Comparison of ENCODE assay signal across 8 cellular contexts in genomic region chr10:47383254-47384147, GRCh38.
A peak's percentile ranks its signal among the peaks of the same experiment; 100 is the strongest.
DNase-seq lines count a peak whose midpoint lies in the region; ATAC-seq and TF ChIP-seq lines count a peak whose summit lies in the region.

No MANE protein-coding gene starts in this region.

- H3K27me3 ChIP-seq in effector memory CD4-positive, alpha-beta T cell (replicated peaks; ENCODE audit: control insufficient read depth, insufficient read depth, low read length, poor library complexity, severe bottlenecking): peaks cover 7% of the 10 kb centered on the region

- peaks cover 12% of the 10 kb centered on the region for H3K9me3 Mint-ChIP-seq in T-helper 2 cell treated with Interferon-gamma antibody and Interleukin-4, amounts not matched to agents 5 μg/mL and 100 μg/mL, for 36 hours
- peaks cover 12% of the 10 kb centered on the region for H3K9me3 Mint-ChIP-seq in nephron progenitor cell

- H3K27me3 Mint-ChIP-seq in T-helper 2 cell treated with Interferon-gamma antibody and Interleukin-4, amounts not matched to agents 5 μg/mL and 100 μg/mL, for 36 hours (ENCODE audit: low read depth): peaks cover 47% of the 10 kb centered on the region
- peaks cover 81% of the 10 kb centered on the region for H3K27me3 Mint-ChIP-seq in nephron progenitor cell (ENCODE audit: low read depth, poor library complexity)

- H3K36me3 Mint-ChIP-seq in T-helper 2 cell treated with Interferon-gamma antibody and Interleukin-4, amounts not matched to agents 5 μg/mL and 100 μg/mL, for 36 hours (ENCODE audit: low read depth): peaks cover 8% of the 10 kb centered on the region
- H3K36me3 Mint-ChIP-seq in nephron progenitor cell (ENCODE audit: low read depth): no peaks in the 10 kb centered on the region

- H3K4me1 ChIP-seq in effector memory CD4-positive, alpha-beta T cell (ENCODE audit: control insufficient read depth, insufficient read depth, low read length, poor library complexity, severe bottlenecking): no peaks in the 10 kb centered on the region

- H3K27ac Mint-ChIP-seq in T-helper 2 cell treated with Interferon-gamma antibody and Interleukin-4, amounts not matched to agents 5 μg/mL and 100 μg/mL, for 36 hours: peak overlapping the region; percentile 42
- H3K27ac Mint-ChIP-seq in nephron progenitor cell: no peak overlapping the region

- ATAC-seq in GM21737 (IDR thresholded peaks at IDR 0.05; ENCODE audit: unreplicated experiment) (no peak), HG02973 (IDR thresholded peaks at IDR 0.05; ENCODE audit: unreplicated experiment) (no peak), HG02852 (IDR thresholded peaks at IDR 0.05; ENCODE audit: unreplicated experiment) (no peak)

- no peaks in the 10 kb centered on the region for H3K9me3 ChIP-seq in effector memory CD4-positive, alpha-beta T cell (ENCODE audit: control insufficient read depth, low read length)

- peak overlapping the region; percentile 84 for H3K4me3 ChIP-seq in effector memory CD4-positive, alpha-beta T cell (ENCODE audit: insufficient read depth, low read depth, low read length, poor library complexity, severe bottlenecking)

- no peak for DNase-seq in T-helper 2 cell treated with Interferon-gamma antibody and Interleukin-4, amounts not matched to agents 5 μg/mL and 100 μg/mL, for 36 hours (ENCODE audit: low spot score)
- DNase-seq in T-helper 2 cell: no peak
- peak; percentile 79 for DNase-seq in NCI-H69 (lab: John Stamatoyannopoulos, UW)
- DNase-seq in effector memory CD4-positive, alpha-beta T cell: no peak
- no peak for DNase-seq in nephron progenitor cell

- H3K4me3 Mint-ChIP-seq in T-helper 2 cell treated with Interferon-gamma antibody and Interleukin-4, amounts not matched to agents 5 μg/mL and 100 μg/mL, for 36 hours: peak overlapping the region; percentile 86
- H3K4me3 Mint-ChIP-seq in nephron progenitor cell: peak overlapping the region; percentile 87

- H3K36me3 ChIP-seq in effector memory CD4-positive, alpha-beta T cell (ENCODE audit: control insufficient read depth, insufficient read depth, low read length): no peaks in the 10 kb centered on the region

- H3K4me1 Mint-ChIP-seq in T-helper 2 cell treated with Interferon-gamma antibody and Interleukin-4, amounts not matched to agents 5 μg/mL and 100 μg/mL, for 36 hours (ENCODE audit: low read depth): peaks cover 25% of the 10 kb centered on the region
- peaks cover 16% of the 10 kb centered on the region for H3K4me1 Mint-ChIP-seq in nephron progenitor cell

- no peak overlapping the region for H3K27ac ChIP-seq in effector memory CD4-positive, alpha-beta T cell (ENCODE audit: insufficient read depth, low read length, poor library complexity, severe bottlenecking)

- TF ChIP-seq CTCF in nephron progenitor cell (IDR thresholded peaks at IDR 0.05): no peak
